Comparison of ENCODE assay signal across 8 cellular contexts in the genomic region with DNA sequence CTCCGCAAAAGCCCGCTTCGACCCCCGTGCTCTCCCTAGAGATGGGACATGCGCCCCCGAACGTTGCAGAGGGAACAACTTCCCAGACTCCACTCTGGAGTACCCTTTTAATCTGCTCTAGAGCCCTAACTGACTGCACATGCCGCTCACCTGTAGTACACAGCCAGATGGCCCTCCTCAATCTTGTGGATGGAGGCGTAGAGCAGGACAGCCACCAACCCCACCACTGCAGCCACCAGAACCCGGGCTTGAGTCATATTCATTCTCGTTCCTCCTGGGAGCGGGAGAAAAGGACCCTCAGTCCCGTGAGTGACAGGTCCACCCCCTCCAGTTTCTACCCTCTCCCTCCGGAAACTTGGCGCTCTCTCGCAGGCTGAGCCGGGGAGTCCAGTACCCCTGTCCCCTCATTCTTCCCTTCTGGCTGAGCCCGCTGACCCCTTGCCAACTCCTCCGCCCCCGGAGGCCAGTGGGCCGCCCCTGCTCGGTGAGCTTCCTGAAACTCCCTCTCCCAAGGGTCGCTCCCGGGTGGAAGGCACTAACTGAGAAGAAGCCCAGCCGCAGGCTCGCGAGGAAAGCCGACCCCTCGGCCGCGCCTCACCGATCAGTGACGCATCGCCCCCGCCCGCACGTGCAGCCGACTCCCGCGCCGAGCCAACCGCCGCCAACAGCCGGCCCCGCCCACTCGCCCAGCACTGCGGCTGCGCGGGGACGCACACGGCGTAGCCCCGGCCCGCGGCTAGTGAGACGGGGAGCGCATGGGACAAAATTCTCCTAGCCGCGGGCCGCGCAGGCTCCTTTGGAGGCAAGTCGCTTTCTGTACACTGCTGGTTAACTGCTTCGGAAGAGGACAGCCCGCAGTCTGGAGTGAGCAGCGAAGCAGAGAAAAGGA. TPM values are rescaled to one million over a fixed set of nuclear protein-coding genes. Genes with fewer than 3 reads are reported as not detected.
DNase-seq lines count a peak whose midpoint lies in the region; ATAC-seq and TF ChIP-seq lines count a peak whose summit lies in the region.

A gene (minus strand): TSS at position 666 of the 889 bp plus-strand sequence. CDS start 403 bp downstream, at position 263.

- H3K27ac ChIP-seq in temporal lobe (ENCODE audit: low read depth, low read length): peak within 1 kb of the TSS; percentile 58

- DNase-seq in GM04504 (ENCODE audit: low read depth): peak; percentile 79
- peak; percentile 87 for DNase-seq in HFFc6
- DNase-seq in NCI-H1048 (lab: John Stamatoyannopoulos, UW): peak; percentile 87
- peak; percentile 23 for DNase-seq in glomerular endothelial cell (ENCODE audit: extremely low read depth, low read depth, low spot score)
- DNase-seq in omental fat pad (ENCODE audit: low spot score): peak; percentile 85

- peaks cover 19% of the 10 kb centered on the region; the same call in 1 of the 2 replicates for H3K36me3 Mint-ChIP-seq in HFFc6 (ENCODE audit: low read depth)
- H3K36me3 Mint-ChIP-seq in activated naive CD4-positive, alpha-beta T cell treated with anti-CD3 and anti-CD28 coated beads, Interleukin-2, amount 50 U/mL, for 24 hours: peaks cover 29% of the 10 kb centered on the region

- peak within 1 kb of the TSS; percentile 90 for H3K4me3 Mint-ChIP-seq in HFFc6
- H3K4me3 Mint-ChIP-seq in activated naive CD4-positive, alpha-beta T cell treated with anti-CD3 and anti-CD28 coated beads, Interleukin-2, amount 50 U/mL, for 24 hours: peak within 1 kb of the TSS; percentile 98

- peaks cover 6% of the 10 kb centered on the region; the same call in 1 of the 2 replicates for H3K27me3 Mint-ChIP-seq in HFFc6 (ENCODE audit: insufficient read depth)
- H3K27me3 Mint-ChIP-seq in activated naive CD4-positive, alpha-beta T cell treated with anti-CD3 and anti-CD28 coated beads, Interleukin-2, amount 50 U/mL, for 24 hours: no peaks in the 10 kb centered on the region

- ATAC-seq in SK-N-SH treated with all-trans-retinoic acid at 6 μM for 48 hours (peak; percentile 96), omental fat pad (ENCODE audit: low FRiP score) (peak; percentile 97)

- no peaks in the 10 kb centered on the region for H3K9me3 Mint-ChIP-seq in HFFc6
- H3K9me3 Mint-ChIP-seq in activated naive CD4-positive, alpha-beta T cell treated with anti-CD3 and anti-CD28 coated beads, Interleukin-2, amount 50 U/mL, for 24 hours: no peaks in the 10 kb centered on the region

- H3K27ac Mint-ChIP-seq in HFFc6: peak within 1 kb of the TSS; percentile 96
- H3K27ac Mint-ChIP-seq in activated naive CD4-positive, alpha-beta T cell treated with anti-CD3 and anti-CD28 coated beads, Interleukin-2, amount 50 U/mL, for 24 hours: peak within 1 kb of the TSS; percentile 99

- TF ChIP-seq CTCF in HFFc6 (IDR thresholded peaks at IDR 0.05): no peak
- TF ChIP-seq CTCF in omental fat pad (IDR thresholded peaks at IDR 0.05): no peak

- peaks cover 53% of the 10 kb centered on the region for H3K4me1 Mint-ChIP-seq in HFFc6 (ENCODE audit: low read depth)
- peaks cover 66% of the 10 kb centered on the region for H3K4me1 Mint-ChIP-seq in activated naive CD4-positive, alpha-beta T cell treated with anti-CD3 and anti-CD28 coated beads, Interleukin-2, amount 50 U/mL, for 24 hours

TF ChIP-seq in SK-N-SH treated with all-trans-retinoic acid at 6 μM for 48 hours, 23 proteins besides CTCF, POLR2A, EP300 and RAD21:
- TF ChIP-seq ZC3H10 (CRISPR knock-in tag; IDR thresholded peaks at IDR 0.05): no peak

RNA-seq across cellular contexts. Expression of the gene that starts here (rescaled TPM):
- 10 to 100 TPM; 56.9 to 83.1 (median 74.2) TPM for total RNA-seq in HFFc6 (2021; fragmentation: NEBNext Ultra II Directional; extraction: Animal tissue kit (Norgen Biotek cat#: 25700))
- total RNA-seq in glomerular endothelial cell (23.6 and 35.7 TPM in 2 replicates), omental fat pad (10 to 100 TPM; 31.7 to 35.5 (median 33.1) TPM), temporal lobe (12.0 TPM)

Comparison
In these comparisons a context has a peak if more than half of its experiments do, and no peak if none do; other contexts are left out.
1. Peak in every context shown above with its lines: DNase-seq, ATAC-seq and H3K27ac ChIP-seq.
2. DNase-seq: peak in every context shown above with its lines; median percentile 87 in HFFc6; 87 in NCI-H1048; 85 in omental fat pad; 79 in GM04504; 23 in glomerular endothelial cell.